ENCODE assay signal across 1 cellular context in the genomic region with DNA sequence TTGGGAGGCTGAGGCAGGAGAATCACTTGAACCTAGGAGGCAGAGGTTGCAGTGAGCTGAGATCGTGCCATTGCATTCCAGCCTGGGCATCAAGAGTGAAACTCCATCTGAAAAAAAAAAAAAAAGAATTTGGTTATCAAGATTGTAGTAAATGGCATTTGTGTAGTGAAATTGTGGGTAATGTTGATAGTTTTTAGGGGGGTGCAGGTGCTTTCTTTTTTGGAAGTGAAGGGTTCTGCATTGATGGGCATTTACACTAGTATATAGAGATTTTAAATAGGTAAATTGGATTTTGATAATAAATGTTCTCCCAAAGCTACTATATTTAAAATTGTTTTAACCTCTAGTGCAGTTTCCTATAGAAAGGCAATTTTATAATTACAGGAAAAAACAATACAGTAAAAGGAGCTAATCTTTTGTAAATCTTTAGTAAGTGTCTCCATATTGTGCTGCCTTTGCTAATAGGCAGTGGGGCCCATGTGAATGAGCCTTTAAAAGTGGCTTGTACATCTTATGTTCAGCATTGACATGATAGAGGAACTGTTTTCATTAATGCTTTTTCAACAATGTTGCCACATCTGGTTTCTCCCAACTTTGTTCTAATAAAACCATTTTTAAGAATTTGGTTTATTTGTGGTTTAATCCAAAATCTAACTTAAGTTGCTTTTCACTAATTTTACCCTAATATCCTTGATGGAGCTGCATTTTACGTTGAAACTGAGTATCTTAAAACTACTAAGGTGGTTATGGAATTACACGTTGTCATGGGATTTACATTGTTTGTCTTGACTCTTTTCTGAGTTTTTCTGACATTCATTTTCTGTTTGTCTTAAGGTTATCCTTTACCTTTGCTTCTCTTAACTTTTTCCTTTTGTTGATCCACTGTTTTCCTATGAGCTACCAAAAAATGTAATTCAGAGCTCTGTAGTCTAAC.
TF ChIP-seq lines count a peak whose summit lies in the region.

No MANE protein-coding gene starts in this region.

TF ChIP-seq in WTC11, 78 proteins besides CTCF, POLR2A, EP300 and RAD21 (continued from another document):
- TF ChIP-seq, protein P1, sequence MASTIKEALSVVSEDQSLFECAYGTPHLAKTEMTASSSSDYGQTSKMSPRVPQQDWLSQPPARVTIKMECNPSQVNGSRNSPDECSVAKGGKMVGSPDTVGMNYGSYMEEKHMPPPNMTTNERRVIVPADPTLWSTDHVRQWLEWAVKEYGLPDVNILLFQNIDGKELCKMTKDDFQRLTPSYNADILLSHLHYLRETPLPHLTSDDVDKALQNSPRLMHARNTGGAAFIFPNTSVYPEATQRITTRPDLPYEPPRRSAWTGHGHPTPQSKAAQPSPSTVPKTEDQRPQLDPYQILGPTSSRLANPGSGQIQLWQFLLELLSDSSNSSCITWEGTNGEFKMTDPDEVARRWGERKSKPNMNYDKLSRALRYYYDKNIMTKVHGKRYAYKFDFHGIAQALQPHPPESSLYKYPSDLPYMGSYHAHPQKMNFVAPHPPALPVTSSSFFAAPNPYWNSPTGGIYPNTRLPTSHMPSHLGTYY (CRISPR knock-in tag; IDR thresholded peaks at IDR 0.05): no peak
- no peak for TF ChIP-seq MYBL2 (CRISPR knock-in tag; IDR thresholded peaks at IDR 0.05)
- TF ChIP-seq NFATC4 (CRISPR knock-in tag; IDR thresholded peaks at IDR 0.05): no peak
